In genomic region chr2:61910603-61911002, GRCh38 we compare ENCODE assay signal across 13 cellular contexts. TPM values are rescaled to one million over a fixed set of nuclear protein-coding genes. Genes with fewer than 3 reads are reported as not detected.
DNase-seq lines count a peak whose midpoint lies in the region; ATAC-seq, FAIRE-seq and TF ChIP-seq lines count a peak whose summit lies in the region.
"Had no signal": no experiment of that assay in that cellular context is flagged by ENCODE, and none has a peak within 500 bp of the region (broad histone marks: within the 10 kb centered on the region; RNA-seq: fewer than 3 reads in every experiment).

No MANE protein-coding gene starts in this region.

- no peak overlapping the region for H4K5ac ChIP-seq in mesendoderm (ENCODE audit: low read length)

- H3K4me2 ChIP-seq in K562 (ENCODE audit: insufficient read depth, low read length), result no peak overlapping the region
- H3K4me2 ChIP-seq in mesendoderm (ENCODE audit: low read length), result no peak overlapping the region

- no peak overlapping the region for H4K8ac ChIP-seq in mesendoderm (ENCODE audit: low read depth, low read length)

- no peaks in the 10 kb centered on the region for H3K9me3 ChIP-seq in HEK293 (ENCODE audit: control insufficient read depth, insufficient read depth, low read depth, low read length)
- no peaks in the 10 kb centered on the region for H3K9me3 ChIP-seq in K562 (replicated peaks; ENCODE audit: control insufficient read depth, insufficient read depth, low read depth, low read length)
- H3K9me3 ChIP-seq: HAP-1 had no signal

- no peak for TF ChIP-seq CTCF in HEK293 (tag by site-specific recombination; IDR thresholded peaks at IDR 0.05)
- peak; percentile 8 to 44 (median 40); a peak in 4 of 6 replicates for TF ChIP-seq CTCF in K562 (IDR thresholded peaks at IDR 0.05 in 2 of 3, conservative IDR thresholded peaks at IDR 0.05 in 1 of 3; ENCODE audit: insufficient read depth in 2 of 3, low read depth in 1 of 3, low read length in 3 of 3)
- TF ChIP-seq CTCF in glutamatergic neuron (IDR thresholded peaks at IDR 0.05; ENCODE audit: partially characterized antibody, unreplicated experiment), result no peak

- H3K27ac ChIP-seq in HEK293 (ENCODE audit: extremely low read depth, low read depth, low read length) (no peak overlapping the region), K562 (ENCODE audit: extremely low read depth, low read depth, low read length) (no peak overlapping the region), mesendoderm (ENCODE audit: low read depth, low read length) (no peak overlapping the region)
- H3K27ac ChIP-seq: coronary artery had no signal

- in situ Hi-C loops in K562 (cut with MboI), result no loop called here

- H3K4me1 ChIP-seq in HEK293 (ENCODE audit: control insufficient read depth, insufficient read depth, low read length), result peaks cover 3% of the 10 kb centered on the region; the same call in 1 of the 2 replicates
- H3K4me1 ChIP-seq in K562 (replicated peaks in 1 of 2; ENCODE audit: control insufficient read depth in 2 of 2, insufficient read depth in 2 of 2, low read length in 2 of 2), result peaks cover 0 to under 1% of the 10 kb centered on the region in 2 experiments; a peak in 1 of 5 replicates
- no peaks in the 10 kb centered on the region for H3K4me1 ChIP-seq in mesendoderm (ENCODE audit: control insufficient read depth, low read depth, low read length)

- H3K79me2 ChIP-seq in K562 (ENCODE audit: control insufficient read depth, insufficient read depth, low read length), result peaks cover 2% of the 10 kb centered on the region; the same call in 1 of the 3 replicates
- H3K79me2 ChIP-seq in mesendoderm (ENCODE audit: control insufficient read depth, insufficient read depth, low read length), result no peaks in the 10 kb centered on the region

- no TSS peak for BruUV-seq in K562 (replicated peaks; lab: Mats Ljungman, UMichigan)

- TF ChIP-seq EP300 in K562 (IDR thresholded peaks at IDR 0.05; ENCODE audit: low read length), result no peak

- H3K36me3 Mint-ChIP-seq in glutamatergic neuron (ENCODE audit: unreplicated experiment), result no peaks in the 10 kb centered on the region

- no peaks in the 10 kb centered on the region for H4K20me1 ChIP-seq in K562 (replicated peaks; ENCODE audit: control insufficient read depth, insufficient read depth, low read length)

- CTCF ChIA-PET in HEK293 (lab: Yijun Ruan, JAX) (no interaction called here), K562 (lab: Yijun Ruan, JAX; ENCODE audit: low intra/inter-chr PET ratio) (interaction anchor here (0.8 kb wide), 1 partner anchor 775 kb away, joined by 5 read pairs; no protein-coding TSS in a partner anchor)

- H3K4ac ChIP-seq in mesendoderm (ENCODE audit: low read depth, low read length), result no peak overlapping the region

- peaks cover 2% of the 10 kb centered on the region for H3K27me3 Mint-ChIP-seq in glutamatergic neuron (ENCODE audit: unreplicated experiment)
- H3K27me3 Mint-ChIP-seq: stimulated activated naive CD8-positive, alpha-beta T cell treated with anti-CD3 and anti-CD28 coated beads, Interleukin-15, Interleukin-2, amounts not matched to agents 100 ng/mL and 50 ng/mL, for 24 hours had no signal

- no peak overlapping the region for H2AFZ ChIP-seq in K562 (ENCODE audit: low read depth, low read length)

- H3K27me3 ChIP-seq in K562 (ENCODE audit: control insufficient read depth in 2 of 2, insufficient read depth in 2 of 2, low read length in 2 of 2) (no peaks in the 10 kb centered on the region), mesendoderm (ENCODE audit: insufficient read depth, low read length, poor library complexity) (no peaks in the 10 kb centered on the region)

- H2BK120ac ChIP-seq in mesendoderm (ENCODE audit: low read depth, low read length), result no peak overlapping the region

- no peak overlapping the region for H2BK15ac ChIP-seq in mesendoderm (replicated peaks; ENCODE audit: low read depth)

- peak in 1 of 2 experiments; percentile 32; a peak in 1 of 4 replicates for TF ChIP-seq RAD21 in K562 (CRISPR knock-in tag; conservative IDR thresholded peaks at IDR 0.05 in 1 of 2, IDR thresholded peaks at IDR 0.05 in 1 of 2)

- POLR2A ChIA-PET in HEK293 (lab: Yijun Ruan, JAX), result no interaction called here
- POLR2A ChIA-PET in K562 (lab: Yijun Ruan, JAX), result interaction anchor here (0.7 to 1.2 kb wide), 3 partner anchors 21 to 896 kb away, joined by 3 read pairs; partner anchors contain the start of gene B3GNT2

- no peak overlapping the region for H3K4me3 ChIP-seq in HEK293 (ENCODE audit: low read depth, low read length)
- no peak overlapping the region for H3K4me3 ChIP-seq in K562
- H3K4me3 ChIP-seq in mesendoderm (ENCODE audit: low read length), result no peak overlapping the region
- H3K4me3 ChIP-seq: coronary artery, HAP-1 had no signal

- WGBS in K562 (ENCODE audit: insufficient coverage, low coverage, missing lambda C conversion rate), result 53% methylated on average over 9 of the region's 9 CpGs
- WGBS in mesendoderm (ENCODE audit: extremely low coverage, insufficient coverage, low lambda C conversion rate), result no CpG with 5 or more reads among the region's 9 CpGs

- FAIRE-seq in K562 (lab: Jason Lieb, UNC), result peak; percentile 44

- no peaks in the 10 kb centered on the region for H3K9me3 Mint-ChIP-seq in glutamatergic neuron (ENCODE audit: unreplicated experiment)
- H3K9me3 Mint-ChIP-seq: stimulated activated naive CD8-positive, alpha-beta T cell treated with anti-CD3 and anti-CD28 coated beads, Interleukin-15, Interleukin-2, amounts not matched to agents 100 ng/mL and 50 ng/mL, for 24 hours had no signal

- intact Hi-C loops in K562 (cut with micrococcal nuclease), result loop anchor here (5.0 kb wide), 1 partner anchor 1203 kb away; no protein-coding TSS in a partner anchor

- no peak overlapping the region for H2AK5ac ChIP-seq in mesendoderm (ENCODE audit: low read length)

- H3K23ac ChIP-seq in mesendoderm (ENCODE audit: low read length), result no peak overlapping the region

- H3K27ac Mint-ChIP-seq in glutamatergic neuron (ENCODE audit: unreplicated experiment), result no peak overlapping the region
- H3K27ac Mint-ChIP-seq: stimulated activated naive CD8-positive, alpha-beta T cell treated with anti-CD3 and anti-CD28 coated beads, Interleukin-15, Interleukin-2, amounts not matched to agents 100 ng/mL and 50 ng/mL, for 24 hours had no signal

- H3K4me1 Mint-ChIP-seq in glutamatergic neuron (ENCODE audit: low read depth, unreplicated experiment), result no peaks in the 10 kb centered on the region

- H3K9ac ChIP-seq in K562 (ENCODE audit: insufficient read depth in 1 of 2, low read depth in 2 of 2, low read length in 2 of 2) (no peak overlapping the region), mesendoderm (ENCODE audit: low read length) (no peak overlapping the region)

- H3K79me1 ChIP-seq in mesendoderm (ENCODE audit: low read length), result peaks cover 1% of the 10 kb centered on the region

- H3K56ac ChIP-seq in mesendoderm (ENCODE audit: low read length), result no peak overlapping the region

- no peaks in the 10 kb centered on the region for H3K9me1 ChIP-seq in K562 (ENCODE audit: control insufficient read depth, insufficient read depth, low read length)

- H2BK5ac ChIP-seq in mesendoderm (ENCODE audit: low read length), result no peak overlapping the region

- H3K36me3 ChIP-seq in HEK293 (ENCODE audit: control insufficient read depth in 2 of 2, insufficient read depth in 1 of 2, low read length in 2 of 2), result no peaks in the 10 kb centered on the region; a peak in 1 of 3 replicates
- no peaks in the 10 kb centered on the region for H3K36me3 ChIP-seq in K562 (ENCODE audit: control insufficient read depth, insufficient read depth, low read length)
- no peaks in the 10 kb centered on the region for H3K36me3 ChIP-seq in mesendoderm (ENCODE audit: control insufficient read depth, insufficient read depth, low read length)
- H3K36me3 ChIP-seq: HAP-1 had no signal

- H3K18ac ChIP-seq in mesendoderm (ENCODE audit: low read length), result no peak overlapping the region

- ATAC-seq in K562 (peak; percentile 36; the same call in 1 of the 3 replicates), GM21381 (IDR thresholded peaks at IDR 0.05; ENCODE audit: unreplicated experiment) (no peak)
- ATAC-seq: activated CD4-positive, CD25-positive, alpha-beta regulatory T cell treated with anti-CD3 and anti-CD28 coated beads, Interleukin-2, amount 50 U/mL, for 24 hours had no signal

- no peak for TF ChIP-seq POLR2A in K562 (conservative IDR thresholded peaks at IDR 0.05)

- peak; percentile 14 for DNase-seq in COR-L47 (lab: John Stamatoyannopoulos, UW)
- DNase-seq in K562 (ENCODE audit: extremely low read depth in 1 of 4, low spot score in 3 of 4), result no peak
- peak; percentile 33 for DNase-seq in mesendoderm
- no peak for DNase-seq in effector CD4-positive, alpha-beta T cell
- DNase-seq in NCI-H226, result no peak
- no peak for DNase-seq in glutamatergic neuron
- DNase-seq: NCI-H1105 had no signal

- H3K4me3 Mint-ChIP-seq in glutamatergic neuron (ENCODE audit: unreplicated experiment), result no peak overlapping the region
- H3K4me3 Mint-ChIP-seq: stimulated activated naive CD8-positive, alpha-beta T cell treated with anti-CD3 and anti-CD28 coated beads, Interleukin-15, Interleukin-2, amounts not matched to agents 100 ng/mL and 50 ng/mL, for 24 hours had no signal

RNA-seq across cellular contexts. Expression of gene COMMD1, which starts 5.1 kb away (rescaled TPM):
- 14.1 and 18.1 TPM in 2 replicates for total RNA-seq in K562 (2011; cell fraction: chromatin; rRNA removed; ENCODE audit: low replicate concordance)
- total RNA-seq in K562 (2011; cell fraction: nucleolus; rRNA removed), result 8.0 and 10.3 TPM in 2 replicates
- total RNA-seq in K562 (2011; cell fraction: nucleoplasm; rRNA removed), result 8.6 and 13.4 TPM in 2 replicates
- total RNA-seq in K562 (2014; rRNA removed), result 14.4 and 15.4 TPM in 2 replicates
- total RNA-seq in K562 (2014; rRNA removed; fragmentation: Illumina TruSeq; extraction: Trizol), result 21.4 and 23.6 TPM in 2 replicates
- 19.6 and 21.2 TPM in 2 replicates for total RNA-seq in K562 (2015; rRNA removed; fragmentation: Illumina TruSeq; extraction: Trizol)
- 16.9 and 18.2 TPM in 2 replicates for total RNA-seq in K562 (2021)
- polyA plus RNA-seq in K562 (2011; rRNA removed), result 31.3 and 35.6 TPM in 2 replicates
- polyA plus RNA-seq in K562 (2011; cell fraction: cytosol; rRNA removed), result 16.0 and 21.1 TPM in 2 replicates
- 9.4 and 10.7 TPM in 2 replicates for polyA plus RNA-seq in K562 (2011; cell fraction: nucleus; rRNA removed)
- polyA plus RNA-seq in K562 (2012), result 35.7 and 84.8 TPM in 2 replicates
- 21.4 and 21.7 TPM in 2 replicates for polyA plus RNA-seq in K562 (2014; fragmentation: Illumina TruSeq; extraction: Trizol)
- 10 to 100 TPM; 56.6 to 77.0 TPM for polyA plus RNA-seq in K562 (2014; fragmentation: Nextera tagmentation; extraction: Ambion mirVana)
- 17.3 and 22.7 TPM in 2 replicates for polyA plus RNA-seq in K562 (2014; rRNA removed)
- polyA minus RNA-seq in K562 (2011; rRNA and poly(A)+ RNA removed), result 10.6 and 14.1 TPM in 2 replicates
- polyA minus RNA-seq in K562 (2011; cell fraction: cytosol; rRNA and poly(A)+ RNA removed), result 4.1 and 7.3 TPM in 2 replicates
- polyA minus RNA-seq in K562 (2011; cell fraction: nucleus; rRNA and poly(A)+ RNA removed), result 2.8 and 6.6 TPM in 2 replicates
- polyA plus RNA-seq in mesendoderm (2013, experiment 1 of 2), result 44.7 TPM
- polyA plus RNA-seq in mesendoderm (2013, experiment 2 of 2), result 42.2 TPM
- 48.2 TPM for total RNA-seq in glutamatergic neuron (ENCODE audit: unreplicated experiment)

RNA-seq across cellular contexts. Expression of gene CCT4, which starts 22.1 kb away (rescaled TPM):
- 61.0 and 77.5 TPM in 2 replicates for total RNA-seq in K562 (2011; cell fraction: chromatin; rRNA removed; ENCODE audit: low replicate concordance)
- total RNA-seq in K562 (2011; cell fraction: nucleolus; rRNA removed), result 53.8 and 58.2 TPM in 2 replicates
- 73.7 and 82.9 TPM in 2 replicates for total RNA-seq in K562 (2011; cell fraction: nucleoplasm; rRNA removed)
- total RNA-seq in K562 (2014; rRNA removed) (247 and 314 TPM in 2 replicates), K562 (2014; rRNA removed; fragmentation: Illumina TruSeq; extraction: Trizol) (367 and 401 TPM in 2 replicates), K562 (2015; rRNA removed; fragmentation: Illumina TruSeq; extraction: Trizol) (334 and 336 TPM in 2 replicates), K562 (2021) (368 and 369 TPM in 2 replicates), glutamatergic neuron (ENCODE audit: unreplicated experiment) (146 TPM)
- polyA plus RNA-seq in K562 (2011; rRNA removed) (230 and 345 TPM in 2 replicates), K562 (2014; fragmentation: Illumina TruSeq; extraction: Trizol) (303 and 305 TPM in 2 replicates), K562 (2014; fragmentation: Nextera tagmentation; extraction: Ambion mirVana) (100 to 1,000 TPM; 101 to 157 TPM), K562 (2014; rRNA removed) (228 and 263 TPM in 2 replicates)
- polyA plus RNA-seq in K562 (2011; cell fraction: cytosol; rRNA removed), result 96.7 and 163 TPM in 2 replicates
- polyA plus RNA-seq in K562 (2011; cell fraction: nucleus; rRNA removed), result 72.5 and 101 TPM in 2 replicates
- 283 and 320 TPM in 2 replicates for polyA plus RNA-seq in K562 (2012)
- 268 and 284 TPM in 2 replicates for polyA minus RNA-seq in K562 (2011; rRNA and poly(A)+ RNA removed)
- polyA minus RNA-seq in K562 (2011; cell fraction: cytosol; rRNA and poly(A)+ RNA removed), result 186 and 192 TPM in 2 replicates
- 34.2 and 51.4 TPM in 2 replicates for polyA minus RNA-seq in K562 (2011; cell fraction: nucleus; rRNA and poly(A)+ RNA removed)
- 289 TPM for polyA plus RNA-seq in mesendoderm (2013, experiment 1 of 2)
- 282 TPM for polyA plus RNA-seq in mesendoderm (2013, experiment 2 of 2)

RNA-seq across cellular contexts. Expression of gene FAM161A, which starts 56.7 kb away (rescaled TPM):
- 0.53 and 2.1 TPM in 2 replicates for total RNA-seq in K562 (2011; cell fraction: chromatin; rRNA removed; ENCODE audit: low replicate concordance)
- 0.33 and 0.66 TPM in 2 replicates for total RNA-seq in K562 (2011; cell fraction: nucleolus; rRNA removed)
- 0.46 and 0.59 TPM in 2 replicates for total RNA-seq in K562 (2011; cell fraction: nucleoplasm; rRNA removed)
- total RNA-seq in K562 (2014; rRNA removed), result 0.27 and 0.82 TPM in 2 replicates
- 1.4 and 1.6 TPM in 2 replicates for total RNA-seq in K562 (2014; rRNA removed; fragmentation: Illumina TruSeq; extraction: Trizol)
- 1.0 and 1.4 TPM in 2 replicates for total RNA-seq in K562 (2015; rRNA removed; fragmentation: Illumina TruSeq; extraction: Trizol)
- total RNA-seq in K562 (2021), result 0.72 and 0.80 TPM in 2 replicates
- polyA plus RNA-seq in K562 (2011; rRNA removed), result 0.35 and 0.45 TPM in 2 replicates
- 0.04 and 0.15 TPM in 2 replicates for polyA plus RNA-seq in K562 (2011; cell fraction: cytosol; rRNA removed)
- polyA plus RNA-seq in K562 (2011; cell fraction: nucleus; rRNA removed), result 0.37 and 0.58 TPM in 2 replicates
- 0.40 and 0.57 TPM in 2 replicates for polyA plus RNA-seq in K562 (2012)
- 1.00 and 1.0 TPM in 2 replicates for polyA plus RNA-seq in K562 (2014; fragmentation: Illumina TruSeq; extraction: Trizol)
- under 1 TPM; 0.29 to 0.39 TPM for polyA plus RNA-seq in K562 (2014; fragmentation: Nextera tagmentation; extraction: Ambion mirVana)
- 0.63 and 1.3 TPM in 2 replicates for polyA plus RNA-seq in K562 (2014; rRNA removed)
- 0.46 and 0.51 TPM in 2 replicates for polyA minus RNA-seq in K562 (2011; rRNA and poly(A)+ RNA removed)
- not detected in 2 replicates for polyA minus RNA-seq in K562 (2011; cell fraction: cytosol; rRNA and poly(A)+ RNA removed)
- 0.40 and 0.67 TPM in 2 replicates for polyA minus RNA-seq in K562 (2011; cell fraction: nucleus; rRNA and poly(A)+ RNA removed)
- polyA plus RNA-seq in mesendoderm (2013, experiment 1 of 2), result 6.9 TPM
- 7.4 TPM for polyA plus RNA-seq in mesendoderm (2013, experiment 2 of 2)
- 13.4 TPM for total RNA-seq in glutamatergic neuron (ENCODE audit: unreplicated experiment)

Comparison
In these comparisons a context has a peak if more than half of its experiments do, and no peak if none do; other contexts are left out.
1. DNase-seq: peak in COR-L47 (single experiment) and mesendoderm (single experiment); none in K562 (0 of 4), effector CD4-positive, alpha-beta T cell (single experiment), NCI-H226 (single experiment) and glutamatergic neuron (single experiment).
2. CTCF ChIP-seq: peak in K562 (3 of 3); none in HEK293 (single experiment) and glutamatergic neuron (single experiment).